Comparison of ENCODE assay signal across 1 cellular context in genomic region chr10:32190890-32191491, GRCh38.
TF ChIP-seq lines count a peak whose summit lies in the region.

No MANE protein-coding gene starts in this region.

TF ChIP-seq in GM23338, 12 proteins besides CTCF, POLR2A, EP300 and RAD21 (continued from another document):
- no peak for TF ChIP-seq ZNF462 (CRISPR knock-in tag; IDR thresholded peaks at IDR 0.05)
- no peak for TF ChIP-seq ZNF114 (CRISPR knock-in tag; IDR thresholded peaks at IDR 0.05)
- TF ChIP-seq EZH2 (IDR thresholded peaks at IDR 0.05; ENCODE audit: low read depth, unreplicated experiment): no peak
- no peak for TF ChIP-seq JUNB (IDR thresholded peaks at IDR 0.05; ENCODE audit: unreplicated experiment)
